ENCODE assay signal across 8 cellular contexts in genomic region chr1:206606867-206607266, GRCh38. TPM values are rescaled to one million over a fixed set of nuclear protein-coding genes. Genes with fewer than 3 reads are reported as not detected.
A peak's percentile ranks its signal among the peaks of the same experiment; 100 is the strongest.
DNase-seq lines count a peak whose midpoint lies in the region; ATAC-seq, FAIRE-seq and TF ChIP-seq lines count a peak whose summit lies in the region.

No MANE protein-coding gene starts in this region.

- no peak overlapping the region for H3K4me3 Mint-ChIP-seq in CD4-positive, CD25-positive, alpha-beta regulatory T cell
- no peak overlapping the region for H3K4me3 Mint-ChIP-seq in GM23338

- H3K27me3 ChIP-seq in CD4-positive, CD25-positive, alpha-beta regulatory T cell (ENCODE audit: control insufficient read depth, insufficient read depth, low read length), result no peaks in the 10 kb centered on the region
- no peaks in the 10 kb centered on the region for H3K27me3 ChIP-seq in GM23338 (ENCODE audit: insufficient read depth)

- peaks cover under 1% of the 10 kb centered on the region; the same call in 1 of the 2 replicates for H3F3A ChIP-seq in GM23338 (replicated peaks; ENCODE audit: low read depth)

- peak in 2 of 3 donors; percentile 22 to 50 for DNase-seq in CD4-positive, CD25-positive, alpha-beta regulatory T cell
- DNase-seq in GM23338 (ENCODE audit: low spot score) (peak; percentile 70), RCC 7860 (ENCODE audit: low spot score) (peak; percentile 32), fibroblast of peridontal ligament (ENCODE audit: extremely low read depth) (peak; percentile 28), anterior cingulate cortex (lab: John Stamatoyannopoulos, UW) (no peak), GM19239 (ENCODE audit: insufficient read length, low spot score) (no peak), NCI-H774 (lab: John Stamatoyannopoulos, UW) (no peak)
- no peak for DNase-seq in stimulated activated CD4-positive, alpha-beta T cell treated with anti-CD3 and anti-CD28 coated beads, Interleukin-12 subunit alpha, Interleukin-12 subunit beta, amount 100 ng/mL, for 4 hours

- no peaks in the 10 kb centered on the region for H4K20me1 ChIP-seq in GM23338 (replicated peaks; ENCODE audit: insufficient read depth)

- TF ChIP-seq CTCF in GM23338 (conservative IDR thresholded peaks at IDR 0.05; ENCODE audit: low read depth in 2 of 2), result peak; percentile 57 to 68

- H3K36me3 Mint-ChIP-seq in CD4-positive, CD25-positive, alpha-beta regulatory T cell, result peaks cover 47% of the 10 kb centered on the region
- H3K36me3 Mint-ChIP-seq in GM23338 (ENCODE audit: low read depth), result peaks cover 27% of the 10 kb centered on the region; the same call in 2 of the 3 replicates

- no peak overlapping the region for H3K4me2 ChIP-seq in GM23338

- H3K4me1 Mint-ChIP-seq in CD4-positive, CD25-positive, alpha-beta regulatory T cell, result peaks cover 7 to 24% (median 18%) of the 10 kb centered on the region in 4 donors
- H3K4me1 Mint-ChIP-seq in GM23338, result peaks cover 8% of the 10 kb centered on the region; the same call in 2 of the 3 replicates

- no peak overlapping the region for H2AFZ ChIP-seq in GM23338

- H3K27ac ChIP-seq in CD4-positive, CD25-positive, alpha-beta regulatory T cell (ENCODE audit: insufficient read depth, low read length, poor library complexity, severe bottlenecking), result no peak overlapping the region
- no peak overlapping the region for H3K27ac ChIP-seq in GM23338 (ENCODE audit: low read depth)

- FAIRE-seq in RCC 7860 (lab: Jason Lieb, UNC) (peak; percentile 59), GM19239 (lab: Jason Lieb, UNC) (no peak)

- ATAC-seq in CD4-positive, CD25-positive, alpha-beta regulatory T cell (ENCODE audit: low read depth in 2 of 2), result peak; percentile 36 to 50
- peak; percentile 77 for ATAC-seq in GM23338

- no peak overlapping the region for H3K4me3 ChIP-seq in CD4-positive, CD25-positive, alpha-beta regulatory T cell (ENCODE audit: low read depth, low read length)
- H3K4me3 ChIP-seq in GM23338, result no peak overlapping the region

- H3K4me1 ChIP-seq in CD4-positive, CD25-positive, alpha-beta regulatory T cell (ENCODE audit: control insufficient read depth, insufficient read depth, low read length, poor library complexity, severe bottlenecking), result peaks cover 9% of the 10 kb centered on the region
- peaks cover 5% of the 10 kb centered on the region; the same call in 1 of the 2 replicates for H3K4me1 ChIP-seq in GM23338 (ENCODE audit: insufficient read depth)

- H3K9me2 ChIP-seq in GM23338 (ENCODE audit: insufficient read depth), result no peaks in the 10 kb centered on the region

- H3K79me2 ChIP-seq in GM23338 (replicated peaks; ENCODE audit: insufficient read depth), result peaks cover 8% of the 10 kb centered on the region; the same call in 1 of the 2 replicates

- no peaks in the 10 kb centered on the region for H3K9me3 ChIP-seq in CD4-positive, CD25-positive, alpha-beta regulatory T cell (ENCODE audit: control insufficient read depth in 2 of 2, low read length in 2 of 2)

- peak overlapping the region in 1 of 3 donors; percentile 14 for H3K27ac Mint-ChIP-seq in CD4-positive, CD25-positive, alpha-beta regulatory T cell
- H3K27ac Mint-ChIP-seq in GM23338, result no peak overlapping the region

- H3K9me3 Mint-ChIP-seq in CD4-positive, CD25-positive, alpha-beta regulatory T cell, result no peaks in the 10 kb centered on the region
- no peaks in the 10 kb centered on the region for H3K9me3 Mint-ChIP-seq in GM23338

- no peaks in the 10 kb centered on the region for H3K27me3 Mint-ChIP-seq in CD4-positive, CD25-positive, alpha-beta regulatory T cell
- H3K27me3 Mint-ChIP-seq in GM23338 (ENCODE audit: insufficient read depth, low read depth, poor library complexity), result no peaks in the 10 kb centered on the region

- H3K36me3 ChIP-seq in CD4-positive, CD25-positive, alpha-beta regulatory T cell (ENCODE audit: control insufficient read depth, insufficient read depth, low read length), result peaks cover 67% of the 10 kb centered on the region
- H3K36me3 ChIP-seq in GM23338 (ENCODE audit: insufficient read depth), result peaks cover 4% of the 10 kb centered on the region; the same call in 1 of the 2 replicates

TF ChIP-seq in GM23338, 12 proteins besides CTCF, POLR2A, EP300 and RAD21 (continues in another document):
- TF ChIP-seq JUNB (IDR thresholded peaks at IDR 0.05; ENCODE audit: unreplicated experiment) (no peak), CREB1 (CRISPR knock-in tag; IDR thresholded peaks at IDR 0.05; ENCODE audit: low read depth) (no peak)
- TF ChIP-seq, protein P1, sequence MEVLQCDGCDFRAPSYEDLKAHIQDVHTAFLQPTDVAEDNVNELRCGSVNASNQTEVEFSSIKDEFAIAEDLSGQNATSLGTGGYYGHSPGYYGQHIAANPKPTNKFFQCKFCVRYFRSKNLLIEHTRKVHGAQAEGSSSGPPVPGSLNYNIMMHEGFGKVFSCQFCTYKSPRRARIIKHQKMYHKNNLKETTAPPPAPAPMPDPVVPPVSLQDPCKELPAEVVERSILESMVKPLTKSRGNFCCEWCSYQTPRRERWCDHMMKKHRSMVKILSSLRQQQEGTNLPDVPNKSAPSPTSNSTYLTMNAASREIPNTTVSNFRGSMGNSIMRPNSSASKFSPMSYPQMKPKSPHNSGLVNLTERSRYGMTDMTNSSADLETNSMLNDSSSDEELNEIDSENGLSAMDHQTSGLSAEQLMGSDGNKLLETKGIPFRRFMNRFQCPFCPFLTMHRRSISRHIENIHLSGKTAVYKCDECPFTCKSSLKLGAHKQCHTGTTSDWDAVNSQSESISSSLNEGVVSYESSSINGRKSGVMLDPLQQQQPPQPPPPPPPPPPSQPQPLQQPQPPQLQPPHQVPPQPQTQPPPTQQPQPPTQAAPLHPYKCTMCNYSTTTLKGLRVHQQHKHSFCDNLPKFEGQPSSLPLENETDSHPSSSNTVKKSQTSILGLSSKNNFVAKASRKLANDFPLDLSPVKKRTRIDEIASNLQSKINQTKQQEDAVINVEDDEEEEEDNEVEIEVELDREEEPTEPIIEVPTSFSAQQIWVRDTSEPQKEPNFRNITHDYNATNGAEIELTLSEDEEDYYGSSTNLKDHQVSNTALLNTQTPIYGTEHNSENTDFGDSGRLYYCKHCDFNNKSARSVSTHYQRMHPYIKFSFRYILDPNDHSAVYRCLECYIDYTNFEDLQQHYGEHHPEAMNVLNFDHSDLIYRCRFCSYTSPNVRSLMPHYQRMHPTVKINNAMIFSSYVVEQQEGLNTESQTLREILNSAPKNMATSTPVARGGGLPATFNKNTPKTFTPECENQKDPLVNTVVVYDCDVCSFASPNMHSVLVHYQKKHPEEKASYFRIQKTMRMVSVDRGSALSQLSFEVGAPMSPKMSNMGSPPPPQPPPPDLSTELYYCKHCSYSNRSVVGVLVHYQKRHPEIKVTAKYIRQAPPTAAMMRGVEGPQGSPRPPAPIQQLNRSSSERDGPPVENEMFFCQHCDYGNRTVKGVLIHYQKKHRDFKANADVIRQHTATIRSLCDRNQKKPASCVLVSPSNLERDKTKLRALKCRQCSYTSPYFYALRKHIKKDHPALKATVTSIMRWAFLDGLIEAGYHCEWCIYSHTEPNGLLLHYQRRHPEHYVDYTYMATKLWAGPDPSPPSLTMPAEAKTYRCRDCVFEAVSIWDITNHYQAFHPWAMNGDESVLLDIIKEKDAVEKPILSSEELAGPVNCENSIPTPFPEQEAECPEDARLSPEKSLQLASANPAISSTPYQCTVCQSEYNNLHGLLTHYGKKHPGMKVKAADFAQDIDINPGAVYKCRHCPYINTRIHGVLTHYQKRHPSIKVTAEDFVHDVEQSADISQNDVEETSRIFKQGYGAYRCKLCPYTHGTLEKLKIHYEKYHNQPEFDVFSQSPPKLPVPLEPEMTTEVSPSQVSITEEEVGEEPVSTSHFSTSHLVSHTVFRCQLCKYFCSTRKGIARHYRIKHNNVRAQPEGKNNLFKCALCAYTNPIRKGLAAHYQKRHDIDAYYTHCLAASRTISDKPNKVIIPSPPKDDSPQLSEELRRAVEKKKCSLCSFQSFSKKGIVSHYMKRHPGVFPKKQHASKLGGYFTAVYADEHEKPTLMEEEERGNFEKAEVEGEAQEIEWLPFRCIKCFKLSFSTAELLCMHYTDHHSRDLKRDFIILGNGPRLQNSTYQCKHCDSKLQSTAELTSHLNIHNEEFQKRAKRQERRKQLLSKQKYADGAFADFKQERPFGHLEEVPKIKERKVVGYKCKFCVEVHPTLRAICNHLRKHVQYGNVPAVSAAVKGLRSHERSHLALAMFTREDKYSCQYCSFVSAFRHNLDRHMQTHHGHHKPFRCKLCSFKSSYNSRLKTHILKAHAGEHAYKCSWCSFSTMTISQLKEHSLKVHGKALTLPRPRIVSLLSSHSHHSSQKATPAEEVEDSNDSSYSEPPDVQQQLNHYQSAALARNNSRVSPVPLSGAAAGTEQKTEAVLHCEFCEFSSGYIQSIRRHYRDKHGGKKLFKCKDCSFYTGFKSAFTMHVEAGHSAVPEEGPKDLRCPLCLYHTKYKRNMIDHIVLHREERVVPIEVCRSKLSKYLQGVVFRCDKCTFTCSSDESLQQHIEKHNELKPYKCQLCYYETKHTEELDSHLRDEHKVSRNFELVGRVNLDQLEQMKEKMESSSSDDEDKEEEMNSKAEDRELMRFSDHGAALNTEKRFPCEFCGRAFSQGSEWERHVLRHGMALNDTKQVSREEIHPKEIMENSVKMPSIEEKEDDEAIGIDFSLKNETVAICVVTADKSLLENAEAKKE (CRISPR knock-in tag; IDR thresholded peaks at IDR 0.05), result no peak

RNA-seq across cellular contexts. Expression of gene EIF2D, which starts 5.4 kb away (rescaled TPM):
- 35.7 TPM for total RNA-seq in CD4-positive, CD25-positive, alpha-beta regulatory T cell
- polyA plus RNA-seq in CD4-positive, CD25-positive, alpha-beta regulatory T cell, result 10 to 100 TPM; 21.3 to 32.6 (median 26.7) TPM
- total RNA-seq in GM23338 (2014; rRNA removed; shearing (Covaris generic)), result 26.0 and 34.8 TPM in 2 replicates
- 18.7 and 25.1 TPM in 2 replicates for polyA plus RNA-seq in GM23338 (2016; fragmentation: Nextera tagmentation; extraction: Ambion mirVana)

RNA-seq across cellular contexts. Expression of gene DYRK3, which starts 28.5 kb away (rescaled TPM):
- total RNA-seq in CD4-positive, CD25-positive, alpha-beta regulatory T cell, result 0.67 TPM
- under 1 TPM in 1 of 4 donors, not detected in 3; 0.32 TPM for polyA plus RNA-seq in CD4-positive, CD25-positive, alpha-beta regulatory T cell
- total RNA-seq in GM23338 (2014; rRNA removed; shearing (Covaris generic)), result 8.5 and 9.5 TPM in 2 replicates
- polyA plus RNA-seq in GM23338 (2016; fragmentation: Nextera tagmentation; extraction: Ambion mirVana), result 1.8 and 2.9 TPM in 2 replicates

Comparison
In these comparisons a context has a peak if more than half of its experiments do, and no peak if none do; other contexts are left out.
1. DNase-seq: peak in CD4-positive, CD25-positive, alpha-beta regulatory T cell (2 of 3), GM23338 (single experiment), RCC 7860 (single experiment) and fibroblast of peridontal ligament (single experiment); none in stimulated activated CD4-positive, alpha-beta T cell treated with anti-CD3 and anti-CD28 coated beads, Interleukin-12 subunit alpha, Interleukin-12 subunit beta, amount 100 ng/mL, for 4 hours (single experiment), anterior cingulate cortex (0 of 58), GM19239 (single experiment) and NCI-H774 (single experiment).